Comparison of ENCODE assay signal across 20 cellular contexts in the genomic region with DNA sequence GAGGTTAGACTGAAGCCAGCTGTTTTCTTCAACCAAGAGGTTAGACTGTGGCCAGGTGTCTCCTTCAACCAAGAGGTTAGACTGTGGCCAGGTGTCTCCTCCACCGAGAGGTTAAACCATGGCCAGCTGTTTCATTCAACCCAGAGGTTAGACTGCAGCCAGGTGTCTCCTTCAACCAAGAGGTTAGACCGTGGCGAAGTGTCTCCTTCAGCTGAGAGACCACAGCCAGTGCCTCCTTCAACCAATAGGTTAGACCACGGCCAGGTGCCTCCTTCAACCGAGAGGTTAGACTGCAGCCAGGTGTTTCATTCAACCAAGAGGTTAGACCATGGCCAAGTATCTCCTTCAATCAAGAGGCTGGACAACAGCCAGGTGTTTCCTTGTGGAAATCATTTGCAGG.
DNase-seq lines count a peak whose midpoint lies in the region; ATAC-seq and TF ChIP-seq lines count a peak whose summit lies in the region.
"Had no signal": no experiment of that assay in that cellular context is flagged by ENCODE, and none has a peak within 500 bp of the region (broad histone marks: within the 10 kb centered on the region; RNA-seq: fewer than 3 reads in every experiment).

No MANE protein-coding gene starts in this region.

- peaks cover 0 to 4% of the 10 kb centered on the region in 2 experiments; a peak in 1 of 4 replicates for H3K4me1 ChIP-seq in HCT116 (ENCODE audit: control insufficient read depth in 1 of 2, insufficient read depth in 2 of 2, low read length in 2 of 2)
- peaks cover 0 to 6% of the 10 kb centered on the region in 2 donors for H3K4me1 ChIP-seq in thyroid gland
- H3K4me1 ChIP-seq: SJCRH30 had no signal

- TF ChIP-seq POLR2A in HCT116 (IDR thresholded peaks at IDR 0.05; ENCODE audit: borderline replicate concordance, extremely low read depth, insufficient read depth, insufficient read length) (no peak), thyroid gland (IDR thresholded peaks at IDR 0.05) (no peak)

- H3K4me3 Mint-ChIP-seq in T-helper 2 cell treated with Interferon-gamma antibody and Interleukin-4, amounts not matched to agents 5 μg/mL and 100 μg/mL, for 36 hours: no peak overlapping the region
- H3K4me3 Mint-ChIP-seq: CD8-positive, alpha-beta memory T cell had no signal

- no peaks in the 10 kb centered on the region for H3K9me3 ChIP-seq in HCT116 (ENCODE audit: control insufficient read depth in 1 of 2, insufficient read depth in 1 of 2, low read depth in 1 of 2, low read length in 2 of 2)
- no peaks in the 10 kb centered on the region for H3K9me3 ChIP-seq in thyroid gland
- H3K9me3 ChIP-seq: SJCRH30 had no signal

- CTCF ChIA-PET in HCT116 (lab: Charles Lee): no interaction called here

- no peaks in the 10 kb centered on the region for H3K27me3 Mint-ChIP-seq in T-helper 2 cell treated with Interferon-gamma antibody and Interleukin-4, amounts not matched to agents 5 μg/mL and 100 μg/mL, for 36 hours (ENCODE audit: low read depth)

- BruUV-seq in HCT116 (replicated peaks; lab: Mats Ljungman, UMichigan): no TSS peak

- 28 to 42% methylated on average over 3 of the region's 5 CpGs for WGBS in thyroid gland, 2 donors

- no peak overlapping the region for H3K27ac ChIP-seq in HCT116 (ENCODE audit: low read depth, low read length)
- no peak overlapping the region for H3K27ac ChIP-seq in thyroid gland
- H3K27ac ChIP-seq: C4-2B, SJCRH30 had no signal

- POLR2A ChIA-PET in HCT116 (lab: Charles Lee): no interaction called here

- H3K36me3 ChIP-seq in HCT116 (ENCODE audit: control insufficient read depth in 1 of 2, insufficient read depth in 2 of 2, low read length in 2 of 2) (no peaks in the 10 kb centered on the region), thyroid gland (no peaks in the 10 kb centered on the region)
- H3K36me3 ChIP-seq: SJCRH30 had no signal

- H3K9me2 ChIP-seq in HCT116 (ENCODE audit: insufficient read depth): no peaks in the 10 kb centered on the region

- no peaks in the 10 kb centered on the region for H4K20me1 ChIP-seq in HCT116 (ENCODE audit: insufficient read depth)

- H3K27me3 ChIP-seq in HCT116 (ENCODE audit: insufficient read depth, low read length) (no peaks in the 10 kb centered on the region), thyroid gland (no peaks in the 10 kb centered on the region)
- H3K27me3 ChIP-seq: SJCRH30 had no signal

- H3K36me3 Mint-ChIP-seq in T-helper 2 cell treated with Interferon-gamma antibody and Interleukin-4, amounts not matched to agents 5 μg/mL and 100 μg/mL, for 36 hours (ENCODE audit: low read depth): no peaks in the 10 kb centered on the region
- H3K36me3 Mint-ChIP-seq: CD8-positive, alpha-beta memory T cell had no signal

- no peak overlapping the region for H3K9ac ChIP-seq in HCT116 (ENCODE audit: low read length)

- peak overlapping the region; percentile 70 for H2AFZ ChIP-seq in HCT116 (ENCODE audit: low read depth, low read length, poor library complexity, severe bottlenecking)

- RAD21 ChIA-PET in HCT116 (lab: Charles Lee; ENCODE audit: low non-redundant PET in 1 of 2, low total read pairs in 2 of 2, uncharacterized antibody in 2 of 2, unreplicated experiment in 2 of 2): no interaction called here

- ATAC-seq in HCT116 (no peak), GM18907 (IDR thresholded peaks at IDR 0.05; ENCODE audit: unreplicated experiment) (no peak)
- ATAC-seq: HepG2, Panc1 had no signal

- no peaks in the 10 kb centered on the region for H3K79me2 ChIP-seq in HCT116 (ENCODE audit: insufficient read depth, low read length)

- TF ChIP-seq RAD21 in HCT116 (IDR thresholded peaks at IDR 0.05; ENCODE audit: low read depth): no peak

- DNase-seq in NCI-H748 (lab: John Stamatoyannopoulos, UW; ENCODE audit: unreplicated experiment): peak; percentile 22
- no peak for DNase-seq in NCI-H748 treated with DMSO at 0.1 percent for 48 hours (lab: John Stamatoyannopoulos, UW)
- no peak for DNase-seq in HCT116 (ENCODE audit: low read depth, low spot score)
- peak; percentile 30 for DNase-seq in NCI-H510A treated with DMSO at 0.1 percent for 48 hours (lab: John Stamatoyannopoulos, UW)
- DNase-seq in thyroid gland: peak; percentile 52 to 53
- no peak for DNase-seq in T-helper 2 cell treated with Interferon-gamma antibody and Interleukin-4, amounts not matched to agents 5 μg/mL and 100 μg/mL, for 36 hours (ENCODE audit: low spot score)
- DNase-seq in GM19238 (ENCODE audit: insufficient read length, low spot score): no peak
- DNase-seq: CD8-positive, alpha-beta memory T cell; NCI-H1092; NCI-H1694; NCI-H226; NCI-H524 treated with DMSO at 0.1 percent for 48 hours; NK-92 treated with Interleukin-12 subunit alpha and Interleukin-12 subunit beta, amount 100 ng/mL, for 24 hours; T-helper 1 cell; T-helper 9 cell had no signal

- H3K27ac Mint-ChIP-seq in T-helper 2 cell treated with Interferon-gamma antibody and Interleukin-4, amounts not matched to agents 5 μg/mL and 100 μg/mL, for 36 hours: no peak overlapping the region
- H3K27ac Mint-ChIP-seq: CD8-positive, alpha-beta memory T cell had no signal

- no peaks in the 10 kb centered on the region for H3K4me1 Mint-ChIP-seq in T-helper 2 cell treated with Interferon-gamma antibody and Interleukin-4, amounts not matched to agents 5 μg/mL and 100 μg/mL, for 36 hours (ENCODE audit: low read depth)
- H3K4me1 Mint-ChIP-seq: CD8-positive, alpha-beta memory T cell had no signal

- no peak overlapping the region for H3K4me3 ChIP-seq in HCT116 (replicated peaks in 1 of 2; ENCODE audit: low read depth in 1 of 2, low read length in 2 of 2)
- H3K4me3 ChIP-seq in thyroid gland (replicated peaks in 1 of 3): no peak overlapping the region
- H3K4me3 ChIP-seq: SJCRH30 had no signal

- H3K9me3 Mint-ChIP-seq in T-helper 2 cell treated with Interferon-gamma antibody and Interleukin-4, amounts not matched to agents 5 μg/mL and 100 μg/mL, for 36 hours: peaks cover 4% of the 10 kb centered on the region

- TF ChIP-seq CTCF in HCT116 (IDR thresholded peaks at IDR 0.05 in 2 of 3, conservative IDR thresholded peaks at IDR 0.05 in 1 of 3; ENCODE audit: borderline replicate concordance in 1 of 3, insufficient read depth in 1 of 3, low read depth in 2 of 3, low read length in 2 of 3): no peak
- no peak for TF ChIP-seq CTCF in thyroid gland (IDR thresholded peaks at IDR 0.05)

- intact Hi-C loops in HCT116 (cut with micrococcal nuclease) (no loop called here), thyroid gland (cut with DNase I) (no loop called here)

- H3K4me2 ChIP-seq in HCT116 (ENCODE audit: low read length): no peak overlapping the region

TF ChIP-seq in HCT116, 20 proteins besides CTCF, POLR2A, EP300 and RAD21:
- no peak for TF ChIP-seq ZNF274 (IDR thresholded peaks at IDR 0.05; ENCODE audit: low read depth, low read length)
- TF ChIP-seq SP1 (IDR thresholded peaks at IDR 0.05; ENCODE audit: low read depth): no peak
- no peak for TF ChIP-seq SRF (IDR thresholded peaks at IDR 0.05; ENCODE audit: low read depth)
- no peak for TF ChIP-seq EZH2 (IDR thresholded peaks at IDR 0.05)
- TF ChIP-seq, protein P1, sequence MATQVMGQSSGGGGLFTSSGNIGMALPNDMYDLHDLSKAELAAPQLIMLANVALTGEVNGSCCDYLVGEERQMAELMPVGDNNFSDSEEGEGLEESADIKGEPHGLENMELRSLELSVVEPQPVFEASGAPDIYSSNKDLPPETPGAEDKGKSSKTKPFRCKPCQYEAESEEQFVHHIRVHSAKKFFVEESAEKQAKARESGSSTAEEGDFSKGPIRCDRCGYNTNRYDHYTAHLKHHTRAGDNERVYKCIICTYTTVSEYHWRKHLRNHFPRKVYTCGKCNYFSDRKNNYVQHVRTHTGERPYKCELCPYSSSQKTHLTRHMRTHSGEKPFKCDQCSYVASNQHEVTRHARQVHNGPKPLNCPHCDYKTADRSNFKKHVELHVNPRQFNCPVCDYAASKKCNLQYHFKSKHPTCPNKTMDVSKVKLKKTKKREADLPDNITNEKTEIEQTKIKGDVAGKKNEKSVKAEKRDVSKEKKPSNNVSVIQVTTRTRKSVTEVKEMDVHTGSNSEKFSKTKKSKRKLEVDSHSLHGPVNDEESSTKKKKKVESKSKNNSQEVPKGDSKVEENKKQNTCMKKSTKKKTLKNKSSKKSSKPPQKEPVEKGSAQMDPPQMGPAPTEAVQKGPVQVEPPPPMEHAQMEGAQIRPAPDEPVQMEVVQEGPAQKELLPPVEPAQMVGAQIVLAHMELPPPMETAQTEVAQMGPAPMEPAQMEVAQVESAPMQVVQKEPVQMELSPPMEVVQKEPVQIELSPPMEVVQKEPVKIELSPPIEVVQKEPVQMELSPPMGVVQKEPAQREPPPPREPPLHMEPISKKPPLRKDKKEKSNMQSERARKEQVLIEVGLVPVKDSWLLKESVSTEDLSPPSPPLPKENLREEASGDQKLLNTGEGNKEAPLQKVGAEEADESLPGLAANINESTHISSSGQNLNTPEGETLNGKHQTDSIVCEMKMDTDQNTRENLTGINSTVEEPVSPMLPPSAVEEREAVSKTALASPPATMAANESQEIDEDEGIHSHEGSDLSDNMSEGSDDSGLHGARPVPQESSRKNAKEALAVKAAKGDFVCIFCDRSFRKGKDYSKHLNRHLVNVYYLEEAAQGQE (IDR thresholded peaks at IDR 0.05; ENCODE audit: low read depth): no peak
- TF ChIP-seq, protein P2, sequence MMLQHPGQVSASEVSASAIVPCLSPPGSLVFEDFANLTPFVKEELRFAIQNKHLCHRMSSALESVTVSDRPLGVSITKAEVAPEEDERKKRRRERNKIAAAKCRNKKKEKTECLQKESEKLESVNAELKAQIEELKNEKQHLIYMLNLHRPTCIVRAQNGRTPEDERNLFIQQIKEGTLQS (IDR thresholded peaks at IDR 0.05): no peak
- TF ChIP-seq EZH2phosphoT487 (IDR thresholded peaks at IDR 0.05; ENCODE audit: borderline replicate concordance): no peak
- TF ChIP-seq YY1 (IDR thresholded peaks at IDR 0.05; ENCODE audit: extremely low read depth, insufficient replicate concordance, low read depth, low read length): no peak
- no peak for TF ChIP-seq JUND (IDR thresholded peaks at IDR 0.05)
- TF ChIP-seq POLR2AphosphoS5 (IDR thresholded peaks at IDR 0.05; ENCODE audit: low read depth, low read length): no peak
- no peak for TF ChIP-seq FOSL1 (IDR thresholded peaks at IDR 0.05; ENCODE audit: low read depth)
- TF ChIP-seq CEBPB (IDR thresholded peaks at IDR 0.05; ENCODE audit: low read depth): no peak
- no peak for TF ChIP-seq EGR1 (IDR thresholded peaks at IDR 0.05; ENCODE audit: low read depth)
- TF ChIP-seq ZFX (IDR thresholded peaks at IDR 0.05): no peak
- no peak for TF ChIP-seq ELF1 (IDR thresholded peaks at IDR 0.05; ENCODE audit: borderline replicate concordance, low read depth)

Comparison
In these comparisons a context has a peak if more than half of its experiments do, and no peak if none do; other contexts are left out.
1. DNase-seq: peak in NCI-H748 (single experiment), NCI-H510A treated with DMSO at 0.1 percent for 48 hours (single experiment) and thyroid gland (2 of 2); none in NCI-H748 treated with DMSO at 0.1 percent for 48 hours (single experiment), HCT116 (single experiment), T-helper 2 cell treated with Interferon-gamma antibody and Interleukin-4, amounts not matched to agents 5 μg/mL and 100 μg/mL, for 36 hours (single experiment) and GM19238 (single experiment).